ENCODE assay signal across 1 cellular context in genomic region chr3:99696497-99696896, GRCh38.
TF ChIP-seq lines count a peak whose summit lies in the region.

No MANE protein-coding gene starts in this region.

TF ChIP-seq in Ishikawa, 13 proteins besides CTCF, POLR2A, EP300 and RAD21 (continued from another document):
- no peak for TF ChIP-seq REST (IDR thresholded peaks at IDR 0.05; ENCODE audit: low read depth)
- TF ChIP-seq FOXM1 (IDR thresholded peaks at IDR 0.05; ENCODE audit: borderline replicate concordance, low read depth) = no peak
- TF ChIP-seq TEAD4 (IDR thresholded peaks at IDR 0.05) = no peak
- no peak for TF ChIP-seq MAX (IDR thresholded peaks at IDR 0.05)
- TF ChIP-seq TCF12 (IDR thresholded peaks at IDR 0.05; ENCODE audit: low read depth) = no peak
- TF ChIP-seq CEBPB (IDR thresholded peaks at IDR 0.05) = peak; percentile 61; the same call in 1 of the 2 replicates
